ENCODE assay signal across 8 cellular contexts in the genomic region with DNA sequence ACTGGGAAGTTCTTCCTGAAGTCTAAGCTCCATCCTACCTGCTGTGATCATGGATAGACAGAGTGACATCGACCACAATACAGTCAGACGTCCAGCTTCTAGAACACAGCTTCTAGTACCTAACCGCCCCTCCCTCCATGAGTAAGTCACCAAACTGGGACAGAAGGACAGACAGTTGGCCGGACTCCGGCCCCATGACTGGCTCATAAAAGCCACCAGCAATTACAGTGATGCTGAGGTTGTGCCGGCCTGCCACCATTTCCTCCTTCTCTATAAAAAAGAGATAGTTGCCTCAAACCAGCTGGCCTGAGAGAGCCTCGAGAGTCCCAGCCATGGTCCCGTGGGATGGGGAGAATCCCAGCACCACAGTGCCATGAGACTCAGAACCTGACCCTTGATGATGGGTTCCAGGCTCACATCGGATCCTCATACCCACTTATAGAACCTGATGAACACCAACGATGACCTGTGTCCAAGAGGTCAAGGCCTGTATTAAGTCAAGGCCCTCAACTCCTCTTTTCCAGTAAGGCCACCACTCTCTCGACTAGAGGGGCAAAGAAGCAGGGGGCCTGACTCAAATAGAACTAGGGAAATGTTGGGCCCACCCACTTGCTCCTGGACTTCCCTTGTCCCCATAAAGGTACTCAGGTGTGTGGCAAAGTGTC. TPM values are rescaled to one million over a fixed set of nuclear protein-coding genes. Genes with fewer than 3 reads are reported as not detected.
DNase-seq lines count a peak whose midpoint lies in the region; ATAC-seq and TF ChIP-seq lines count a peak whose summit lies in the region.

No MANE protein-coding gene starts in this region.

- peaks cover 79% of the 10 kb centered on the region for H3K4me1 ChIP-seq in body of pancreas
- H3K4me1 ChIP-seq in mucosa of stomach (ENCODE audit: control insufficient read depth, insufficient read depth, low read length) = peaks cover 78% of the 10 kb centered on the region
- H3K4me1 ChIP-seq in foreskin keratinocyte = peaks cover 15% of the 10 kb centered on the region

- peaks cover 72% of the 10 kb centered on the region for H3K4me1 Mint-ChIP-seq in activated naive CD4-positive, alpha-beta T cell treated with anti-CD3 and anti-CD28 coated beads for 36 hours (ENCODE audit: low read depth)
- H3K4me1 Mint-ChIP-seq in type B pancreatic cell (ENCODE audit: unreplicated experiment) = peaks cover 46% of the 10 kb centered on the region

- TF ChIP-seq POLR2A in body of pancreas (IDR thresholded peaks at IDR 0.05) = no peak

- peak; percentile 2 for DNase-seq in activated naive CD4-positive, alpha-beta T cell treated with anti-CD3 and anti-CD28 coated beads for 36 hours
- DNase-seq in activated naive CD4-positive, alpha-beta T cell treated with anti-CD3 and anti-CD28 coated beads, Interleukin-2, amount 50 U/mL, for 16 hours = no peak
- DNase-seq in body of pancreas (no peak), type B pancreatic cell (ENCODE audit: extremely low spot score, unreplicated experiment) (no peak), MV-4-11 (lab: John Stamatoyannopoulos, UW) (no peak), foreskin keratinocyte (no peak)

- no peak overlapping the region for H3K4me3 ChIP-seq in body of pancreas
- H3K4me3 ChIP-seq in mucosa of stomach (ENCODE audit: low read length) = no peak overlapping the region

- H3K27ac Mint-ChIP-seq in activated naive CD4-positive, alpha-beta T cell treated with anti-CD3 and anti-CD28 coated beads for 36 hours = peak overlapping the region; percentile 27
- peak overlapping the region; percentile 10 for H3K27ac Mint-ChIP-seq in type B pancreatic cell

- CTCF ChIA-PET in activated naive CD4-positive, alpha-beta T cell treated with anti-CD3 and anti-CD28 coated beads for 36 hours (lab: Charles Lee) = interaction anchor here (1.1 to 18.1 kb wide), 3 partner anchors 14 to 112 kb away, joined by 3 to 306 read pairs (median 5); no protein-coding TSS in a partner anchor

- peak overlapping the region; percentile 2 for H3K9ac ChIP-seq in mucosa of stomach (ENCODE audit: low read length)

- no peaks in the 10 kb centered on the region for H3K9me3 Mint-ChIP-seq in activated naive CD4-positive, alpha-beta T cell treated with anti-CD3 and anti-CD28 coated beads for 36 hours
- H3K9me3 Mint-ChIP-seq in type B pancreatic cell = no peaks in the 10 kb centered on the region

- H3K9me3 ChIP-seq in body of pancreas (no peaks in the 10 kb centered on the region), mucosa of stomach (ENCODE audit: control insufficient read depth, low read length) (no peaks in the 10 kb centered on the region)

- TF ChIP-seq CTCF in body of pancreas (IDR thresholded peaks at IDR 0.05) (no peak), type B pancreatic cell (conservative IDR thresholded peaks at IDR 0.05) (no peak), foreskin keratinocyte (conservative IDR thresholded peaks at IDR 0.05) (no peak)

- intact Hi-C loops in activated naive CD4-positive, alpha-beta T cell treated with anti-CD3 and anti-CD28 coated beads for 36 hours (cut with micrococcal nuclease) = no loop called here
- intact Hi-C loops in body of pancreas (cut with DNase I) = no loop called here

- ATAC-seq in body of pancreas (no peak), foreskin keratinocyte (no peak), GM19035 (IDR thresholded peaks at IDR 0.05; ENCODE audit: unreplicated experiment) (no peak)

- H3K36me3 Mint-ChIP-seq in activated naive CD4-positive, alpha-beta T cell treated with anti-CD3 and anti-CD28 coated beads for 36 hours (ENCODE audit: low read depth) = no peaks in the 10 kb centered on the region
- no peaks in the 10 kb centered on the region for H3K36me3 Mint-ChIP-seq in type B pancreatic cell

- H3K27me3 Mint-ChIP-seq in activated naive CD4-positive, alpha-beta T cell treated with anti-CD3 and anti-CD28 coated beads for 36 hours (ENCODE audit: low read depth) = no peaks in the 10 kb centered on the region
- no peaks in the 10 kb centered on the region for H3K27me3 Mint-ChIP-seq in type B pancreatic cell

- no peaks in the 10 kb centered on the region for H3K27me3 ChIP-seq in body of pancreas
- H3K27me3 ChIP-seq in mucosa of stomach (ENCODE audit: control insufficient read depth, insufficient read depth, low read length) = no peaks in the 10 kb centered on the region
- H3K27me3 ChIP-seq in foreskin keratinocyte = no peaks in the 10 kb centered on the region

- 46 to 49% methylated on average over 8 to 11 of the region's 11 CpGs for WGBS in body of pancreas, 2 donors

- H3K36me3 ChIP-seq in body of pancreas (replicated peaks in 1 of 2; ENCODE audit: insufficient read depth in 1 of 2, low read depth in 2 of 2) (no peaks in the 10 kb centered on the region), mucosa of stomach (ENCODE audit: control insufficient read depth, insufficient read depth, low read length) (peaks cover 5% of the 10 kb centered on the region)

- H3K4me3 Mint-ChIP-seq in activated naive CD4-positive, alpha-beta T cell treated with anti-CD3 and anti-CD28 coated beads for 36 hours = no peak overlapping the region
- peak overlapping the region; percentile 34 for H3K4me3 Mint-ChIP-seq in type B pancreatic cell

- H3K27ac ChIP-seq in body of pancreas = peak overlapping the region; percentile 30 to 100 (median 99)
- no peak overlapping the region for H3K27ac ChIP-seq in foreskin keratinocyte

RNA-seq across cellular contexts. Expression of a gene that starts 3.4 kb away (rescaled TPM):
- total RNA-seq in activated naive CD4-positive, alpha-beta T cell treated with anti-CD3 and anti-CD28 coated beads for 36 hours = 10 to 100 TPM; 28.8 to 32.8 TPM
- total RNA-seq in body of pancreas = 10 to 100 TPM; 15.6 to 18.1 TPM
- 20.7 and 26.1 TPM in 2 replicates for total RNA-seq in type B pancreatic cell (ENCODE audit: low replicate concordance)
- total RNA-seq in foreskin keratinocyte = 17.2 and 18.5 TPM in 2 replicates
- polyA plus RNA-seq in foreskin keratinocyte = 13.1 and 13.3 TPM in 2 replicates
